ENCODE assay signal across 8 cellular contexts in the genomic region with DNA sequence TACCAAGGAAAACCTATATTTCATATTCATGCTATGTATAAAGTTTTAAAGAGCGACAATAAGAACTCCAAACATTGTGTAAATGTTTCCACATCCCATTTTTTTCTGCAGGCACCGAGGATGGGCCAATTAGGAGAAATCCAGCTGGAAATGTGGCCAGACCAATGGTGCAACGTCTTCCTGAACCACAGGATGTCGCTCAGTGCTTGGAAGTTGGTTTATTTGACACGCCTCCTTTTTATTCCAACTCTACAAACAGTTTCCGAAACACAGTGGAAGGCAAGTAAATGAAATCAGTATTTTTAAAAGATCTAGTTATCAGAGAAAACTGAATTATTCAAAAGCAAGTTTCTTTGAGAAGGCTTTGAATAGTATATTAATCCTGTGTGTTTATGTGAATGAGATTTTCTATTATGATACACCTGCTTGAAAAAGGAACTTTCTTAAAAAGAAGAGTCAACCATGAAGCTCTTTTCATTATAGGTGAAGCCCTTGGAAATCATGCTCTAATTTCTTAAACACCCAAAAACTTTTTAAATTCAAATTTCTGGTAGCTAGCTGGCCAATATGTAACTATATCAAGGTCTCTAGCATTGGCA. TPM values are rescaled to one million over a fixed set of nuclear protein-coding genes. Genes with fewer than 3 reads are reported as not detected.
A peak's percentile ranks its signal among the peaks of the same experiment; 100 is the strongest.
DNase-seq lines count a peak whose midpoint lies in the region; ATAC-seq and TF ChIP-seq lines count a peak whose summit lies in the region.

No MANE protein-coding gene starts in this region.

- no peaks in the 10 kb centered on the region for H3K79me2 ChIP-seq in DND-41 (ENCODE audit: insufficient read depth, low read length)

- TF ChIP-seq CTCF in DND-41 (IDR thresholded peaks at IDR 0.05; ENCODE audit: borderline replicate concordance, extremely low read depth, low read length, poor library complexity, severe bottlenecking) = peak; percentile 15
- peak; percentile 84 for TF ChIP-seq CTCF in epithelial cell of proximal tubule (conservative IDR thresholded peaks at IDR 0.05; ENCODE audit: low read depth, low read length)
- TF ChIP-seq CTCF in nephron progenitor cell (IDR thresholded peaks at IDR 0.05) = peak; percentile 67

- H3K27me3 ChIP-seq in DND-41 (ENCODE audit: insufficient read depth, low read length, poor library complexity) = no peaks in the 10 kb centered on the region

- ATAC-seq in DND-41 (ENCODE audit: insufficient read depth, low read depth) = no peak
- no peak for ATAC-seq in HG03135 (IDR thresholded peaks at IDR 0.05; ENCODE audit: unreplicated experiment)
- ATAC-seq in GM18909 (IDR thresholded peaks at IDR 0.05; ENCODE audit: poor library complexity, unreplicated experiment) = no peak
- no peak for ATAC-seq in GM18858 (IDR thresholded peaks at IDR 0.05; ENCODE audit: unreplicated experiment)

- no peak overlapping the region for H3K27ac ChIP-seq in DND-41 (ENCODE audit: low read length)

- peaks cover 13% of the 10 kb centered on the region for H3K4me1 Mint-ChIP-seq in nephron progenitor cell

- H3K36me3 ChIP-seq in DND-41 (ENCODE audit: insufficient read depth, low read length) = no peaks in the 10 kb centered on the region

- H2AFZ ChIP-seq in DND-41 (ENCODE audit: low read depth, low read length) = no peak overlapping the region

- H3K4me3 ChIP-seq in DND-41 (ENCODE audit: low read depth in 1 of 2, low read length in 2 of 2) (no peak overlapping the region), epithelial cell of proximal tubule (ENCODE audit: low read depth, low read length) (no peak overlapping the region)

- H3K9me3 Mint-ChIP-seq in nephron progenitor cell = no peaks in the 10 kb centered on the region

- DNase-seq in DND-41 (no peak), NCI-H69 (lab: John Stamatoyannopoulos, UW) (peak; percentile 90), epithelial cell of proximal tubule (ENCODE audit: low read depth) (no peak), nephron progenitor cell (peak; percentile 41), NK-92 (lab: John Stamatoyannopoulos, UW; ENCODE audit: unreplicated experiment) (no peak)

- no peak overlapping the region for H3K27ac Mint-ChIP-seq in nephron progenitor cell

- no peaks in the 10 kb centered on the region for H3K27me3 Mint-ChIP-seq in nephron progenitor cell (ENCODE audit: low read depth, poor library complexity)

- H4K20me1 ChIP-seq in DND-41 (ENCODE audit: insufficient read depth, low read length) = no peaks in the 10 kb centered on the region

- H3K4me3 Mint-ChIP-seq in nephron progenitor cell = no peak overlapping the region

- H3K36me3 Mint-ChIP-seq in nephron progenitor cell (ENCODE audit: low read depth) = no peaks in the 10 kb centered on the region

- no peaks in the 10 kb centered on the region for H3K9me3 ChIP-seq in DND-41 (ENCODE audit: insufficient read depth, low read length, severe bottlenecking)

- H3K4me1 ChIP-seq in DND-41 (ENCODE audit: insufficient read depth, low read length) = no peaks in the 10 kb centered on the region

- H3K9ac ChIP-seq in DND-41 (ENCODE audit: low read depth, low read length) = no peak overlapping the region

- H3K4me2 ChIP-seq in DND-41 (ENCODE audit: insufficient read depth, low read length) = no peak overlapping the region

RNA-seq across cellular contexts. Expression of a gene that starts 9.1 kb away (rescaled TPM):
- total RNA-seq in epithelial cell of proximal tubule = not detected in 2 replicates

Comparison
In these comparisons a context has a peak if more than half of its experiments do, and no peak if none do; other contexts are left out.
1. DNase-seq: peak in NCI-H69 (single experiment) and nephron progenitor cell (single experiment); none in DND-41 (single experiment), epithelial cell of proximal tubule (single experiment) and NK-92 (single experiment).
2. CTCF ChIP-seq: peak in every context shown above with its lines; median percentile 84 in epithelial cell of proximal tubule; 67 in nephron progenitor cell; 15 in DND-41.